ENCODE assay signal across 12 cellular contexts in the genomic region with DNA sequence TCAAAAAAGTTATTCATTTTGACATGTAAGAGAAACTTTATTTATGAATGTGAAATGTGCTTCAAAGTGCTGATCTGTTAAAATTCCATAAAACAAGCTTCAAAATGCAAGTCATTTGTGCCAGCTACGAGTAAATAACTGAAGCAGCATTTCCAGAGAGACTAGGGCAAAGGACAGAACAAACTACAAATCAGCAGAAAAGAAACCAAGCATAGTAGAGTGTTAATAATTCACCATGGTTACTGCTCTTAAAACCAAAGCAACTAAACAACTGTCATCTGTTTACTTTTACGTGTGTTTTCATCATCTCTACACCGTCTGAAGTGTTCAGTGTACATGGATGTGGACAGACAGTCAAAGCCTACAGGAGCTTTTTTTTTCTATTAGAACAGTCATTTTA. TPM values are rescaled to one million over a fixed set of nuclear protein-coding genes. Genes with fewer than 3 reads are reported as not detected.
A peak's percentile ranks its signal among the peaks of the same experiment; 100 is the strongest.
DNase-seq lines count a peak whose midpoint lies in the region; ATAC-seq, FAIRE-seq and TF ChIP-seq lines count a peak whose summit lies in the region.
"Had no signal": no experiment of that assay in that cellular context is flagged by ENCODE, and none has a peak within 500 bp of the region (broad histone marks: within the 10 kb centered on the region; RNA-seq: fewer than 3 reads in every experiment).

No MANE protein-coding gene starts in this region.

- H3K9me3 ChIP-seq in kidney (ENCODE audit: control insufficient read depth in 1 of 2, low read length in 2 of 2) (no peaks in the 10 kb centered on the region), skeletal muscle tissue (ENCODE audit: control insufficient read depth in 3 of 3, low read length in 3 of 3) (no peaks in the 10 kb centered on the region)

- no peaks in the 10 kb centered on the region for H3K27me3 ChIP-seq in skeletal muscle tissue (ENCODE audit: control insufficient read depth in 3 of 3, insufficient read depth in 3 of 3, low read length in 3 of 3)

- H3K9ac ChIP-seq in kidney (ENCODE audit: low read length in 2 of 2) (no peak overlapping the region), skeletal muscle tissue (ENCODE audit: low read depth in 1 of 3, low read length in 3 of 3) (no peak overlapping the region)

- peaks cover 4 to 7% of the 10 kb centered on the region in 2 donors for H3K4me1 ChIP-seq in kidney (ENCODE audit: control insufficient read depth in 1 of 2, insufficient read depth in 1 of 2, low read depth in 1 of 2, low read length in 2 of 2)
- peaks cover 0 to 3% (median 0%) of the 10 kb centered on the region in 3 donors for H3K4me1 ChIP-seq in skeletal muscle tissue (ENCODE audit: control insufficient read depth in 3 of 3, insufficient read depth in 3 of 3, low read length in 3 of 3)

- no peaks in the 10 kb centered on the region for H3K36me3 ChIP-seq in kidney (ENCODE audit: control insufficient read depth in 1 of 2, insufficient read depth in 2 of 2, low read length in 2 of 2)
- H3K36me3 ChIP-seq in skeletal muscle tissue (ENCODE audit: control insufficient read depth in 3 of 3, insufficient read depth in 3 of 3, low read length in 3 of 3), result no peaks in the 10 kb centered on the region

- peak; percentile 95 for FAIRE-seq in kidney (lab: Jason Lieb, UNC)

- H3K4me3 ChIP-seq in kidney (ENCODE audit: low read length in 2 of 2) (peak overlapping the region in 1 of 2 donors; percentile 7), skeletal muscle tissue (ENCODE audit: low read length in 3 of 3) (no peak overlapping the region)

- no peak for ATAC-seq in GM19395 (IDR thresholded peaks at IDR 0.05; ENCODE audit: unreplicated experiment)
- ATAC-seq in GM21786 (IDR thresholded peaks at IDR 0.05; ENCODE audit: unreplicated experiment), result no peak
- ATAC-seq in HG03039 (IDR thresholded peaks at IDR 0.05; ENCODE audit: unreplicated experiment), result no peak
- ATAC-seq: HCT116 had no signal

- intact Hi-C loops in kidney (cut with DNase I), result no loop called here

- peak overlapping the region; percentile 56 for H3K27ac ChIP-seq in VCaP
- peak overlapping the region; percentile 52 to 76 for H3K27ac ChIP-seq in kidney (ENCODE audit: low read depth in 2 of 2, low read length in 2 of 2)
- H3K27ac ChIP-seq in skeletal muscle tissue (ENCODE audit: low read depth, low read length), result peak overlapping the region; percentile 69

- no peak for TF ChIP-seq CTCF in VCaP (conservative IDR thresholded peaks at IDR 0.05)
- TF ChIP-seq CTCF in kidney (IDR thresholded peaks at IDR 0.05; ENCODE audit: borderline replicate concordance, extremely low read depth, insufficient read depth), result no peak

- DNase-seq in GM04503 (ENCODE audit: low read depth), result peak; percentile 3
- DNase-seq in kidney, result no peak
- no peak for DNase-seq in UCSD-AML1 (lab: John Stamatoyannopoulos, UW; ENCODE audit: unreplicated experiment)
- DNase-seq: activated B cell treated with CpG ODN at 0.5 μM for 24 hours; CD4-positive, CD25-positive, alpha-beta regulatory T cell; NCI-H1105 had no signal

RNA-seq across cellular contexts. Expression of gene ASPA, which starts 1.6 kb away (rescaled TPM):
- total RNA-seq in kidney (5.1 TPM), skeletal muscle tissue (1.6 TPM)
- polyA plus RNA-seq in kidney (ENCODE audit: insufficient read depth, low read depth, low replicate concordance), result 24.2 TPM
- total RNA-seq: activated B cell treated with CpG ODN at 0.5 μM for 24 hours; CD4-positive, CD25-positive, alpha-beta regulatory T cell had no signal
- polyA plus RNA-seq: CD4-positive, CD25-positive, alpha-beta regulatory T cell had no signal

RNA-seq across cellular contexts. Expression of gene SPATA22, which starts 2.6 kb away (rescaled TPM):
- total RNA-seq in kidney (0.31 TPM), skeletal muscle tissue (2.1 TPM)
- not detected for polyA plus RNA-seq in kidney (ENCODE audit: insufficient read depth, low read depth, low replicate concordance)
- total RNA-seq: activated B cell treated with CpG ODN at 0.5 μM for 24 hours; CD4-positive, CD25-positive, alpha-beta regulatory T cell had no signal

RNA-seq across cellular contexts. Expression of gene OR1E2, which starts 40.6 kb away (rescaled TPM):
- total RNA-seq in kidney (not detected), skeletal muscle tissue (not detected)
- not detected for polyA plus RNA-seq in kidney (ENCODE audit: insufficient read depth, low read depth, low replicate concordance)
- total RNA-seq: activated B cell treated with CpG ODN at 0.5 μM for 24 hours; CD4-positive, CD25-positive, alpha-beta regulatory T cell had no signal
- polyA plus RNA-seq: CD4-positive, CD25-positive, alpha-beta regulatory T cell had no signal
